ENCODE assay signal across 35 cellular contexts in genomic region chr4:37555324-37555723, GRCh38.
"Had no signal": no experiment of that assay in that cellular context is flagged by ENCODE, and none has a peak within 500 bp of the region (broad histone marks: within the 10 kb centered on the region; RNA-seq: fewer than 3 reads in every experiment).

No MANE protein-coding gene starts in this region.

- H3K36me3 Mint-ChIP-seq: stimulated activated memory B cell treated with anti-CD40 and anti-IgM and Interleukin-4, amounts not matched to agents 10 μg/mL and 1 μg/mL and 100 μg/mL, for 72 hours had no signal

- H3K27me3 ChIP-seq: adrenal gland, body of pancreas, esophagus squamous epithelium, neural progenitor cell, right atrium auricular region, stomach, thyroid gland, upper lobe of right lung had no signal

- H3K4me1 ChIP-seq: adrenal gland, body of pancreas, esophagus squamous epithelium, left ventricle myocardium inferior, neural progenitor cell, right atrium auricular region, stomach, thyroid gland, upper lobe of right lung had no signal

- H2AFZ ChIP-seq: neural progenitor cell had no signal

- H3K27me3 Mint-ChIP-seq: activated naive CD8-positive, alpha-beta T cell treated with anti-CD3 and anti-CD28 coated beads for 36 hours; stimulated activated memory B cell treated with anti-CD40 and anti-IgM and Interleukin-4, amounts not matched to agents 10 μg/mL and 1 μg/mL and 100 μg/mL, for 72 hours had no signal

- H3K4me2 ChIP-seq: neural progenitor cell, smooth muscle cell had no signal

- H3K4me3 Mint-ChIP-seq: activated naive CD8-positive, alpha-beta T cell treated with anti-CD3 and anti-CD28 coated beads for 36 hours; natural killer cell; neural progenitor cell; stimulated activated memory B cell treated with anti-CD40 and anti-IgM and Interleukin-4, amounts not matched to agents 10 μg/mL and 1 μg/mL and 100 μg/mL, for 72 hours had no signal

- H3K9ac ChIP-seq: neural progenitor cell had no signal

- H3K4me1 Mint-ChIP-seq: activated naive CD8-positive, alpha-beta T cell treated with anti-CD3 and anti-CD28 coated beads for 36 hours; natural killer cell; neural progenitor cell; stimulated activated memory B cell treated with anti-CD40 and anti-IgM and Interleukin-4, amounts not matched to agents 10 μg/mL and 1 μg/mL and 100 μg/mL, for 72 hours had no signal

- H3K4me3 ChIP-seq: adrenal gland, body of pancreas, esophagus squamous epithelium, left ventricle myocardium inferior, lung, neural progenitor cell, right atrium auricular region, smooth muscle cell, stomach, thyroid gland, upper lobe of right lung had no signal

- H3K9me3 ChIP-seq: adrenal gland, thyroid gland, upper lobe of right lung had no signal

- H3K27ac ChIP-seq: adrenal gland, body of pancreas, epithelial cell of prostate, esophagus squamous epithelium, left ventricle myocardium inferior, neural progenitor cell, right atrium auricular region, stomach, thyroid gland, upper lobe of right lung, WERI-Rb-1 had no signal

- H3K36me3 ChIP-seq: adrenal gland, esophagus squamous epithelium, left ventricle myocardium inferior, neural progenitor cell, right atrium auricular region, thyroid gland, upper lobe of right lung, WERI-Rb-1 had no signal

- DNase-seq: activated CD4-positive, alpha-beta T cell treated with anti-CD3 and anti-CD28 coated beads for 48 hours; activated CD4-positive, alpha-beta T cell treated with anti-CD3 and anti-CD28 coated beads, Interleukin-2, amount 50 U/mL, for 48 hours; activated CD8-positive, alpha-beta memory T cell treated with anti-CD3 and anti-CD28 coated beads for 24 hours; activated effector memory CD4-positive, alpha-beta T cell treated with Interleukin-2 at 50 U/mL for 16 hours; activated naive CD4-positive, alpha-beta T cell treated with Interleukin-2 at 50 U/mL for 16 hours; activated naive CD8-positive, alpha-beta T cell treated with anti-CD3 and anti-CD28 coated beads for 36 hours; adrenal gland; aorta; body of pancreas; dermis blood vessel endothelial cell; effector CD8-positive, alpha-beta T cell; esophagus squamous epithelium; islet precursor cell; left ventricle myocardium inferior; mesendoderm; natural killer cell; occipital lobe; stimulated activated CD4-positive, alpha-beta T cell treated with anti-CD3 and anti-CD28 coated beads, Interleukin-1b, Interleukin-23, amount 100 ng/mL, for 48 hours; stimulated activated CD4-positive, alpha-beta T cell treated with anti-CD3 and anti-CD28 coated beads, Interleukin-4, amount 100 ng/mL, for 4 hours; stimulated activated CD8-positive, alpha-beta memory T cell treated with anti-CD3 and anti-CD28 coated beads, Interleukin-4, amount 100 ng/mL, for 48 hours; stomach; thyroid gland; upper lobe of right lung; WERI-Rb-1 had no signal

- H3K27ac Mint-ChIP-seq: activated naive CD8-positive, alpha-beta T cell treated with anti-CD3 and anti-CD28 coated beads for 36 hours; natural killer cell; neural progenitor cell; stimulated activated memory B cell treated with anti-CD40 and anti-IgM and Interleukin-4, amounts not matched to agents 10 μg/mL and 1 μg/mL and 100 μg/mL, for 72 hours had no signal

- FAIRE-seq: colon, endometrium, frontal cortex, TTC549 had no signal

- ATAC-seq: activated CD4-positive, CD25-positive, alpha-beta regulatory T cell treated with anti-CD3 and anti-CD28 coated beads, Interleukin-2, amount 50 U/mL, for 24 hours; body of pancreas; natural killer cell; stimulated activated memory B cell treated with anti-CD40 and anti-IgM and Interleukin-4, amounts not matched to agents 10 μg/mL and 1 μg/mL and 100 μg/mL, for 72 hours; upper lobe of right lung had no signal
